ENCODE assay signal across 12 cellular contexts in genomic region chr10:480928-481551, GRCh38.
DNase-seq lines count a peak whose midpoint lies in the region; ATAC-seq and TF ChIP-seq lines count a peak whose summit lies in the region.
"Had no signal": no experiment of that assay in that cellular context is flagged by ENCODE, and none has a peak within 500 bp of the region (broad histone marks: within the 10 kb centered on the region; RNA-seq: fewer than 3 reads in every experiment).

No MANE protein-coding gene starts in this region.

- no peaks in the 10 kb centered on the region for H3K36me3 ChIP-seq in A673 (ENCODE audit: insufficient read depth, low read length, poor library complexity, severe bottlenecking)

- no peaks in the 10 kb centered on the region for H3K9me3 Mint-ChIP-seq in chondrocyte (ENCODE audit: low read depth)
- H3K9me3 Mint-ChIP-seq in activated CD4-positive, alpha-beta T cell treated with anti-CD3 and anti-CD28 coated beads for 36 hours (ENCODE audit: low read depth): peaks cover 7% of the 10 kb centered on the region

- CTCF ChIA-PET in A673 (lab: Charles Lee): no interaction called here
- CTCF ChIA-PET in activated CD4-positive, alpha-beta T cell treated with anti-CD3 and anti-CD28 coated beads for 36 hours (lab: Charles Lee): no interaction called here

- ATAC-seq in GM19452 (IDR thresholded peaks at IDR 0.05; ENCODE audit: unreplicated experiment): no peak
- no peak for ATAC-seq in activated CD4-positive, alpha-beta T cell treated with anti-CD3 and anti-CD28 coated beads for 36 hours
- ATAC-seq: CD8-positive, alpha-beta T cell had no signal

- H3K36me3 Mint-ChIP-seq in chondrocyte (ENCODE audit: low read depth): peaks cover 4% of the 10 kb centered on the region
- H3K36me3 Mint-ChIP-seq in activated CD4-positive, alpha-beta T cell treated with anti-CD3 and anti-CD28 coated beads for 36 hours (ENCODE audit: low read depth): no peaks in the 10 kb centered on the region
- H3K36me3 Mint-ChIP-seq: CD8-positive, alpha-beta T cell had no signal

- H3K27ac ChIP-seq in A673 (ENCODE audit: low read depth, low read length, poor library complexity, severe bottlenecking): no peak overlapping the region
- H3K27ac ChIP-seq: SK-N-MC had no signal

- BruUV-seq in A673 (replicated peaks; lab: Mats Ljungman, UMichigan): no TSS peak

- no peaks in the 10 kb centered on the region for H3K9me3 ChIP-seq in A673 (ENCODE audit: low read depth, low read length, poor library complexity, severe bottlenecking)

- H3K4me1 Mint-ChIP-seq in chondrocyte (ENCODE audit: low read depth): peaks cover 39% of the 10 kb centered on the region
- H3K4me1 Mint-ChIP-seq in activated CD4-positive, alpha-beta T cell treated with anti-CD3 and anti-CD28 coated beads for 36 hours: peaks cover 17% of the 10 kb centered on the region

- H3K4me1 ChIP-seq in A673 (ENCODE audit: insufficient read depth, low read length, poor library complexity, severe bottlenecking): peaks cover 16% of the 10 kb centered on the region

- H3K4me3 ChIP-seq in A673 (ENCODE audit: low read depth, low read length, poor library complexity, severe bottlenecking): no peak overlapping the region
- H3K4me3 ChIP-seq: SK-N-MC had no signal

- H3K4me3 Mint-ChIP-seq in chondrocyte (ENCODE audit: unreplicated experiment): no peak overlapping the region
- no peak overlapping the region for H3K4me3 Mint-ChIP-seq in activated CD4-positive, alpha-beta T cell treated with anti-CD3 and anti-CD28 coated beads for 36 hours
- H3K4me3 Mint-ChIP-seq: CD8-positive, alpha-beta T cell had no signal

- DNase-seq in A673 (ENCODE audit: low spot score) (peak; percentile 21), NCI-H1092 (lab: John Stamatoyannopoulos, UW) (peak; percentile 5), chondrocyte (ENCODE audit: low spot score) (peak; percentile 68), left kidney (ENCODE audit: low read depth, low spot score) (peak; percentile 41), NCI-H128 (lab: John Stamatoyannopoulos, UW; ENCODE audit: unreplicated experiment) (no peak), NCI-H2029 treated with DMSO at 0.1 percent for 48 hours (lab: John Stamatoyannopoulos, UW) (no peak)
- DNase-seq in activated CD4-positive, alpha-beta T cell treated with anti-CD3 and anti-CD28 coated beads for 36 hours: no peak
- DNase-seq: activated T-cell treated with anti-CD3 and anti-CD28 coated beads for 4 hours; effector CD8-positive, alpha-beta T cell had no signal

- intact Hi-C loops in A673 (cut with micrococcal nuclease; ENCODE audit: unreplicated experiment): no loop called here
- intact Hi-C loops in activated CD4-positive, alpha-beta T cell treated with anti-CD3 and anti-CD28 coated beads for 36 hours (cut with DNase I, micrococcal nuclease): no loop called here

- no peak overlapping the region for H3K27ac Mint-ChIP-seq in chondrocyte (ENCODE audit: unreplicated experiment)
- H3K27ac Mint-ChIP-seq in activated CD4-positive, alpha-beta T cell treated with anti-CD3 and anti-CD28 coated beads for 36 hours: no peak overlapping the region
- H3K27ac Mint-ChIP-seq: CD8-positive, alpha-beta T cell had no signal

- no peaks in the 10 kb centered on the region for H3K27me3 ChIP-seq in A673 (replicated peaks; ENCODE audit: insufficient read depth, low read depth, low read length, poor library complexity)

- H3K27me3 Mint-ChIP-seq in chondrocyte (ENCODE audit: low read depth): no peaks in the 10 kb centered on the region
- H3K27me3 Mint-ChIP-seq in activated CD4-positive, alpha-beta T cell treated with anti-CD3 and anti-CD28 coated beads for 36 hours: no peaks in the 10 kb centered on the region

- no peak for TF ChIP-seq CTCF in A673 (conservative IDR thresholded peaks at IDR 0.05; ENCODE audit: low read depth, low read length)
- TF ChIP-seq CTCF in chondrocyte (IDR thresholded peaks at IDR 0.05): no peak

- POLR2A ChIA-PET in A673 (lab: Charles Lee; ENCODE audit: low non-redundant PET): no interaction called here
- POLR2A ChIA-PET in activated CD4-positive, alpha-beta T cell treated with anti-CD3 and anti-CD28 coated beads for 36 hours (lab: Charles Lee): no interaction called here

Comparison
In these comparisons a context has a peak if more than half of its experiments do, and no peak if none do; other contexts are left out.
1. DNase-seq: peak in A673 (single experiment), NCI-H1092 (single experiment), chondrocyte (single experiment) and left kidney (single experiment); none in NCI-H128 (single experiment), NCI-H2029 treated with DMSO at 0.1 percent for 48 hours (single experiment) and activated CD4-positive, alpha-beta T cell treated with anti-CD3 and anti-CD28 coated beads for 36 hours (single experiment).